ENCODE assay signal across 14 cellular contexts in genomic region chr2:95442470-95443099, GRCh38. TPM values are rescaled to one million over a fixed set of nuclear protein-coding genes. Genes with fewer than 3 reads are reported as not detected.
DNase-seq lines count a peak whose midpoint lies in the region; ATAC-seq, FAIRE-seq and TF ChIP-seq lines count a peak whose summit lies in the region.
"Not testable (repeated sequence)": the region's sequence is repeated elsewhere in the genome, so short reads cannot be mapped to it uniquely, and the experiment has no call there.
"Had no signal": no experiment of that assay in that cellular context is flagged by ENCODE, and none has a peak within 500 bp of the region (broad histone marks: within the 10 kb centered on the region; RNA-seq: fewer than 3 reads in every experiment).

No MANE protein-coding gene starts in this region.

- in situ Hi-C loops in Panc1 (cut with HindIII; ENCODE audit: low pct_unique_long_range_greater_than_20kb, low sequenced_read_pairs); mammary epithelial cell (cut with MboI; ENCODE audit: low sequenced_read_pairs in 2 of 2): not testable (repeated sequence)

- POLR2A ChIA-PET in Panc1 (lab: Charles Lee) = not testable (repeated sequence)

- not testable (repeated sequence) for H3K4me3 ChIP-seq in Panc1 (ENCODE audit: low read depth in 2 of 2, low read length in 2 of 2); mammary epithelial cell (replicated peaks in 1 of 3; ENCODE audit: insufficient read depth in 1 of 3, low read depth in 2 of 3, low read length in 3 of 3); keratinocyte (ENCODE audit: control insufficient read depth in 2 of 3, extremely low read depth in 1 of 3, insufficient read depth in 2 of 3, low read depth in 1 of 3, low read length in 3 of 3); upper lobe of right lung

- intact Hi-C loops in Panc1 (cut with micrococcal nuclease; ENCODE audit: unreplicated experiment); mammary epithelial cell (cut with micrococcal nuclease); Right ventricle myocardium inferior (cut with DNase I); upper lobe of right lung (cut with DNase I): not testable (repeated sequence)

- dilution Hi-C loops in mammary epithelial cell (cut with HindIII; ENCODE audit: low sequenced_read_pairs); keratinocyte (cut with MboI; ENCODE audit: extremely low pct_ligation_motif_present, low sequenced_read_pairs): not testable (repeated sequence)

- H3K4me2 ChIP-seq in mammary epithelial cell (ENCODE audit: insufficient read depth, low read depth, low read length); keratinocyte (ENCODE audit: control insufficient read depth, extremely low read depth, insufficient read depth, low read depth, low read length): not testable (repeated sequence)

- not testable (repeated sequence) for H3K27ac ChIP-seq in Panc1 (ENCODE audit: low read length); mammary epithelial cell (ENCODE audit: insufficient read depth, low read depth, low read length); foreskin keratinocyte; keratinocyte (ENCODE audit: control insufficient read depth, insufficient read depth, low read length); upper lobe of right lung

- not testable (repeated sequence) for H3K36me3 ChIP-seq in Panc1 (ENCODE audit: control insufficient read depth, insufficient read depth, low read length); mammary epithelial cell (ENCODE audit: insufficient read depth, low read length); keratinocyte (ENCODE audit: control insufficient read depth in 2 of 2, extremely low read depth in 1 of 2, insufficient read depth in 2 of 2, low read length in 2 of 2); upper lobe of right lung

- H3K9ac ChIP-seq in mammary epithelial cell (ENCODE audit: insufficient read depth, low read length); keratinocyte (ENCODE audit: control insufficient read depth, extremely low read depth, insufficient read depth, low read length): not testable (repeated sequence)

- CTCF ChIA-PET in Panc1 (lab: Charles Lee); mammary epithelial cell (lab: Charles Lee; ENCODE audit: low non-redundant PET): not testable (repeated sequence)

- not testable (repeated sequence) for H3K9me1 ChIP-seq in keratinocyte (ENCODE audit: control insufficient read depth, extremely low read depth, insufficient read depth, low read length)

- H2AFZ ChIP-seq in mammary epithelial cell (ENCODE audit: low read depth, low read length); keratinocyte (ENCODE audit: control insufficient read depth, low read length): not testable (repeated sequence)

- not testable (repeated sequence) for H3K27me3 ChIP-seq in Panc1 (ENCODE audit: control insufficient read depth, insufficient read depth, low read length); mammary epithelial cell (ENCODE audit: insufficient read depth, low read length); foreskin keratinocyte; keratinocyte (ENCODE audit: control insufficient read depth, extremely low read depth, insufficient read depth, low read length); upper lobe of right lung

- not testable (repeated sequence) for DNase-seq in H54 (ENCODE audit: insufficient read length, low spot score); Panc1 (ENCODE audit: low read depth, low spot score); mammary epithelial cell; foreskin keratinocyte; Right ventricle myocardium inferior (ENCODE audit: missing footprints); keratinocyte (ENCODE audit: low read depth, low spot score); upper lobe of right lung

- whole genome bisulfite sequencing in mammary epithelial cell (ENCODE audit: low coverage, missing lambda C conversion rate) = no CpG with 5 or more reads among the region's 2 CpGs

- H3K4me1 ChIP-seq in Panc1 (ENCODE audit: control insufficient read depth, insufficient read depth, low read length); mammary epithelial cell (ENCODE audit: insufficient read depth, low read length); foreskin keratinocyte; keratinocyte (ENCODE audit: control insufficient read depth, extremely low read depth, insufficient read depth, low read length); upper lobe of right lung: not testable (repeated sequence)

- not testable (repeated sequence) for TF ChIP-seq POLR2A in H54 (IDR thresholded peaks at IDR 0.05; ENCODE audit: low read depth, low read length)

- H3K9me3 ChIP-seq in Panc1 (ENCODE audit: control insufficient read depth, insufficient read depth, low read depth, low read length); mammary epithelial cell (replicated peaks; ENCODE audit: insufficient read depth, low read length); keratinocyte (ENCODE audit: control insufficient read depth, low read depth, low read length); upper lobe of right lung: not testable (repeated sequence)

- peak; percentile 56; the same call in 1 of the 2 replicates for ATAC-seq in Panc1
- ATAC-seq in SK-N-SH treated with all-trans-retinoic acid at 6 μM for 48 hours = peak; percentile 85
- ATAC-seq in foreskin keratinocyte = peak; percentile 78
- peak; percentile 64 for ATAC-seq in Right ventricle myocardium inferior
- ATAC-seq in upper lobe of right lung = peak; percentile 65

- not testable (repeated sequence) for H4K20me1 ChIP-seq in mammary epithelial cell (ENCODE audit: insufficient read depth, low read length); keratinocyte (ENCODE audit: control insufficient read depth, extremely low read depth, insufficient read depth, low read length)

- not testable (repeated sequence) for BruUV-seq in Panc1 (replicated peaks; lab: Mats Ljungman, UMichigan)
- TSS peak; percentile 90 for BruUV-seq in mammary epithelial cell (replicated peaks; lab: Mats Ljungman, UMichigan)

- FAIRE-seq in H54 (lab: Jason Lieb, UNC) (peak; percentile 97), keratinocyte (lab: Jason Lieb, UNC) (peak; percentile 89)

- not testable (repeated sequence) for TF ChIP-seq CTCF in Panc1 (IDR thresholded peaks at IDR 0.05); mammary epithelial cell (conservative IDR thresholded peaks at IDR 0.05 in 1 of 2, IDR thresholded peaks at IDR 0.05 in 1 of 2; ENCODE audit: extremely low read depth in 1 of 2, insufficient read depth in 1 of 2, low read depth in 1 of 2, low read length in 2 of 2); foreskin keratinocyte (conservative IDR thresholded peaks at IDR 0.05); keratinocyte (optimal IDR thresholded peaks at IDR 0.05 in 1 of 3, IDR thresholded peaks at IDR 0.05 in 1 of 3, conservative IDR thresholded peaks at IDR 0.05 in 1 of 3; ENCODE audit: extremely low read depth in 1 of 3, insufficient read depth in 2 of 3, low read length in 3 of 3); upper lobe of right lung (IDR thresholded peaks at IDR 0.05)

- not testable (repeated sequence) for H3K79me2 ChIP-seq in mammary epithelial cell (ENCODE audit: insufficient read depth, low read length); keratinocyte (ENCODE audit: control insufficient read depth, insufficient read depth, low read length)

RNA-seq across cellular contexts. Expression of gene FAHD2A, which starts 40.1 kb away (rescaled TPM):
- 17.2 TPM for total RNA-seq in Panc1 (2021; ENCODE audit: unreplicated experiment)
- 13.1 TPM for polyA plus RNA-seq in Panc1 (2012; ENCODE audit: insufficient read length)
- total RNA-seq in mammary epithelial cell = 10 to 100 TPM; 23.8 to 26.8 TPM
- 30.1 TPM for polyA plus RNA-seq in mammary epithelial cell
- polyA minus RNA-seq in mammary epithelial cell = 62.2 TPM
- total RNA-seq in foreskin keratinocyte = 41.1 and 45.3 TPM in 2 replicates
- 49.2 and 52.3 TPM in 2 replicates for polyA plus RNA-seq in foreskin keratinocyte
- total RNA-seq in Right ventricle myocardium inferior = 41.6 TPM
- 25.0 to 28.2 TPM (median 27.2 TPM) in 3 replicates for polyA plus RNA-seq in keratinocyte
- 7.0 TPM for polyA plus RNA-seq in keratinocyte (2011; ENCODE audit: low read depth)
- polyA plus RNA-seq in keratinocyte (2011; cell fraction: cytosol; rRNA removed) = 17.0 and 24.2 TPM in 2 replicates
- polyA plus RNA-seq in keratinocyte (2011; cell fraction: nucleus; rRNA removed) = 33.6 and 43.0 TPM in 2 replicates
- polyA plus RNA-seq in keratinocyte (2012; ENCODE audit: low replicate concordance) = 14.5 and 21.1 TPM in 2 replicates
- polyA minus RNA-seq in keratinocyte = 17.5 to 26.9 TPM (median 21.2 TPM) in 3 replicates
- polyA minus RNA-seq in keratinocyte (2011; cell fraction: cytosol; rRNA and poly(A)+ RNA removed) = 27.2 TPM
- 9.4 and 14.2 TPM in 2 replicates for polyA minus RNA-seq in keratinocyte (2011; cell fraction: nucleus; rRNA and poly(A)+ RNA removed)
- total RNA-seq in upper lobe of right lung = 22.8 TPM

RNA-seq across cellular contexts. Expression of gene TRIM43B, which starts 42.0 kb away (rescaled TPM):
- not detected for total RNA-seq in Panc1 (2021; ENCODE audit: unreplicated experiment)
- polyA plus RNA-seq in Panc1 (2012; ENCODE audit: insufficient read length) = not detected
- under 1 TPM in 1 of 2 donors, not detected in 1; 0.17 TPM for total RNA-seq in mammary epithelial cell
- 0.09 TPM for polyA plus RNA-seq in mammary epithelial cell
- not detected for polyA minus RNA-seq in mammary epithelial cell
- total RNA-seq in foreskin keratinocyte = not detected in 2 replicates
- polyA plus RNA-seq in foreskin keratinocyte = not detected in 2 replicates
- total RNA-seq in Right ventricle myocardium inferior = not detected
- polyA plus RNA-seq in keratinocyte = not detected in 3 replicates
- not detected for polyA plus RNA-seq in keratinocyte (2011; ENCODE audit: low read depth)
- not detected in 2 replicates for polyA plus RNA-seq in keratinocyte (2011; cell fraction: cytosol; rRNA removed)
- 0.11 TPM in 1 of 2 replicates, not detected in the other for polyA plus RNA-seq in keratinocyte (2011; cell fraction: nucleus; rRNA removed)
- polyA plus RNA-seq in keratinocyte (2012; ENCODE audit: low replicate concordance) = 0.08 TPM in 1 of 2 replicates, not detected in the other
- polyA minus RNA-seq in keratinocyte = not detected in 3 replicates
- polyA minus RNA-seq in keratinocyte (2011; cell fraction: cytosol; rRNA and poly(A)+ RNA removed) = not detected
- not detected in 2 replicates for polyA minus RNA-seq in keratinocyte (2011; cell fraction: nucleus; rRNA and poly(A)+ RNA removed)
- total RNA-seq in upper lobe of right lung = not detected
- total RNA-seq: CD4-positive, alpha-beta T cell; CD8-positive, alpha-beta memory T cell; Daoy; H4; HFFc6 had no signal
- polyA plus RNA-seq: CD14-positive monocyte; CD8-positive, alpha-beta memory T cell had no signal
